8 cellular contexts compared by ENCODE assay signal in genomic region chr1:167533851-167534300, GRCh38. TPM values are rescaled to one million over a fixed set of nuclear protein-coding genes. Genes with fewer than 3 reads are reported as not detected.
DNase-seq lines count a peak whose midpoint lies in the region; ATAC-seq, FAIRE-seq and TF ChIP-seq lines count a peak whose summit lies in the region.

No MANE protein-coding gene starts in this region.

- WGBS in aorta, 2 donors = 10 to 12% methylated on average over 8 of the region's 8 CpGs

- H3K4me1 ChIP-seq in RWPE2 (ENCODE audit: insufficient read depth, poor library complexity, severe bottlenecking) (peaks cover 4% of the 10 kb centered on the region), aorta (ENCODE audit: control insufficient read depth in 1 of 2, insufficient read depth in 2 of 2, low read length in 2 of 2) (no peaks in the 10 kb centered on the region)

- DNase-seq in AG08396 (ENCODE audit: low spot score) = peak; percentile 84
- no peak for DNase-seq in LNCaP clone FGC (ENCODE audit: low read depth)
- DNase-seq in RWPE2 (ENCODE audit: low spot score) = no peak
- DNase-seq in activated effector memory CD4-positive, alpha-beta T cell treated with Interleukin-2 at 50 U/mL for 16 hours = peak; percentile 43
- DNase-seq in frontal cortex (ENCODE audit: low spot score in 2 of 2) = peak; percentile 40 to 77
- DNase-seq in occipital lobe (lab: John Stamatoyannopoulos, UW) = peak; percentile 26
- peak; percentile 67 to 81 for DNase-seq in aorta

- H3K4me3 ChIP-seq in LNCaP clone FGC (ENCODE audit: low read depth, low read length) (no peak overlapping the region), RWPE2 (ENCODE audit: severe bottlenecking) (no peak overlapping the region), aorta (ENCODE audit: low read length in 2 of 2) (no peak overlapping the region)

- H3K27ac ChIP-seq in RWPE2 (ENCODE audit: poor library complexity, severe bottlenecking) (no peak overlapping the region), aorta (ENCODE audit: low read depth in 1 of 2, low read length in 2 of 2) (no peak overlapping the region)

- H3K36me3 ChIP-seq in RWPE2 (ENCODE audit: low read depth) = no peaks in the 10 kb centered on the region
- no peaks in the 10 kb centered on the region for H3K36me3 ChIP-seq in aorta (ENCODE audit: control insufficient read depth in 1 of 2, insufficient read depth in 2 of 2, low read length in 1 of 2)

- ATAC-seq in GM19023 (IDR thresholded peaks at IDR 0.05; ENCODE audit: unreplicated experiment) (peak; percentile 64), RWPE2 (ENCODE audit: low read depth) (peak; percentile 82), aorta (ENCODE audit: low FRiP score) (peak; percentile 90)

- H3K27me3 ChIP-seq in RWPE2 (ENCODE audit: insufficient read depth, poor library complexity, severe bottlenecking) (no peaks in the 10 kb centered on the region), aorta (ENCODE audit: control insufficient read depth in 1 of 2, insufficient read depth in 2 of 2, low read length in 1 of 2) (no peaks in the 10 kb centered on the region)

- FAIRE-seq in frontal cortex (lab: Jason Lieb, UNC) = no peak

- H3K9me3 ChIP-seq in RWPE2 (ENCODE audit: severe bottlenecking) (no peaks in the 10 kb centered on the region), aorta (ENCODE audit: control insufficient read depth, low read length) (no peaks in the 10 kb centered on the region)

- TF ChIP-seq CTCF in LNCaP clone FGC (IDR thresholded peaks at IDR 0.05; ENCODE audit: control insufficient read depth, extremely low read depth, insufficient read depth) = peak; percentile 87
- TF ChIP-seq CTCF in RWPE2 (IDR thresholded peaks at IDR 0.05; ENCODE audit: poor library complexity, severe bottlenecking) = peak; percentile 93

- intact Hi-C loops in aorta (cut with DNase I) = loop anchor here (2.0 to 10.0 kb wide), 5 partner anchors 92 to 467 kb away; no protein-coding TSS in a partner anchor

RNA-seq across cellular contexts. Expression of gene CD247, which starts 15.5 kb away (rescaled TPM):
- 1.2 TPM for total RNA-seq in frontal cortex
- 2.3 TPM for total RNA-seq in occipital lobe
- 1 to 10 TPM; 4.0 to 4.3 TPM for total RNA-seq in aorta
- under 1 TPM in 1 of 2 donors, not detected in 1; 0.64 TPM for polyA plus RNA-seq in aorta

RNA-seq across cellular contexts. Expression of gene CREG1, which starts 19.7 kb away (rescaled TPM):
- 42.4 TPM for total RNA-seq in frontal cortex
- total RNA-seq in occipital lobe = 45.4 TPM
- 100 to 1,000 TPM in 1 of 2 donors, 10 to 100 TPM in 1; 92.5 to 127 TPM for total RNA-seq in aorta
- polyA plus RNA-seq in aorta = 100 to 1,000 TPM; 101 to 105 TPM

Comparison
In these comparisons a context has a peak if more than half of its experiments do, and no peak if none do; other contexts are left out.
1. DNase-seq: peak in AG08396 (single experiment), activated effector memory CD4-positive, alpha-beta T cell treated with Interleukin-2 at 50 U/mL for 16 hours (single experiment), frontal cortex (2 of 2), occipital lobe (single experiment) and aorta (2 of 2); none in LNCaP clone FGC (single experiment) and RWPE2 (single experiment).
2. Peak in every context shown above with its lines, with median percentiles within 50 percentile points of each other: ATAC-seq.